Comparison of ENCODE assay signal across 11 cellular contexts in genomic region chr12:8027856-8028255, GRCh38. TPM values are rescaled to one million over a fixed set of nuclear protein-coding genes. Genes with fewer than 3 reads are reported as not detected.
DNase-seq lines count a peak whose midpoint lies in the region; ATAC-seq, FAIRE-seq and TF ChIP-seq lines count a peak whose summit lies in the region.
"Had no signal": no experiment of that assay in that cellular context is flagged by ENCODE, and none has a peak within 500 bp of the region (broad histone marks: within the 10 kb centered on the region; RNA-seq: fewer than 3 reads in every experiment).

No MANE protein-coding gene starts in this region.

- no TSS peak for BruUV-seq in HepG2 (replicated peaks; lab: Mats Ljungman, UMichigan)

- TF ChIP-seq EP300 in HepG2 (IDR thresholded peaks at IDR 0.05; ENCODE audit: low read depth in 2 of 2, low read length in 2 of 2), result no peak
- no peak for TF ChIP-seq EP300 in HepG2 (CRISPR knock-in tag; IDR thresholded peaks at IDR 0.05; ENCODE audit: borderline replicate concordance)

- H3K27ac Mint-ChIP-seq in activated CD8-positive, alpha-beta T cell treated with anti-CD3 and anti-CD28 coated beads for 36 hours, result peak overlapping the region; percentile 98
- H3K27ac Mint-ChIP-seq in memory B cell, result peak overlapping the region; percentile 100

- H3K9ac ChIP-seq in HepG2 (ENCODE audit: insufficient read depth, low read depth, low read length), result 0 out of 2 replicates have a peak overlapping the region, but pooled peaks have one; percentile 70

- no peaks in the 10 kb centered on the region for H3K9me3 Mint-ChIP-seq in activated CD8-positive, alpha-beta T cell treated with anti-CD3 and anti-CD28 coated beads for 36 hours
- H3K9me3 Mint-ChIP-seq in memory B cell, result no peaks in the 10 kb centered on the region

- 52% methylated on average over 5 of the region's 5 CpGs for WGBS in HepG2 (ENCODE audit: low lambda C conversion rate)
- 80% methylated on average over 5 of the region's 5 CpGs for WGBS in right lobe of liver (ENCODE audit: insufficient coverage, low coverage, low lambda C conversion rate, missing lambda C conversion rate)

- H3K36me3 ChIP-seq in HepG2 (replicated peaks in 1 of 2; ENCODE audit: control insufficient read depth in 1 of 2, insufficient read depth in 2 of 2, low read length in 2 of 2) (no peaks in the 10 kb centered on the region), right lobe of liver (no peaks in the 10 kb centered on the region)

- peak overlapping the region; percentile 75 for H3K4me2 ChIP-seq in HepG2 (ENCODE audit: low read depth, low read length)

- no peak overlapping the region for H3K27ac ChIP-seq in HepG2 (ENCODE audit: extremely low read length, insufficient read depth, low read length)
- H3K27ac ChIP-seq in right lobe of liver, result no peak overlapping the region

- intact Hi-C loops in HepG2 (cut with micrococcal nuclease; ENCODE audit: unreplicated experiment) (no loop called here), right lobe of liver (cut with DNase I) (no loop called here)
- intact Hi-C loops in activated CD8-positive, alpha-beta T cell treated with anti-CD3 and anti-CD28 coated beads for 36 hours (cut with micrococcal nuclease), result no loop called here

- DNase-seq in HepG2 (ENCODE audit: low spot score), result no peak
- no peak for DNase-seq in right lobe of liver
- DNase-seq in activated CD8-positive, alpha-beta T cell treated with anti-CD3 and anti-CD28 coated beads for 36 hours, result no peak
- no peak for DNase-seq in memory B cell (ENCODE audit: low spot score in 2 of 2)
- DNase-seq in ecto neural progenitor cell (ENCODE audit: low spot score), result no peak
- DNase-seq in NCI-H748 (lab: John Stamatoyannopoulos, UW; ENCODE audit: unreplicated experiment), result no peak
- DNase-seq: GOT3, kidney glomerular epithelial cell had no signal

- TF ChIP-seq POLR2A in HepG2 (IDR thresholded peaks at IDR 0.05; ENCODE audit: insufficient read depth in 1 of 2, low read depth in 2 of 2, low read length in 2 of 2) (no peak), right lobe of liver (IDR thresholded peaks at IDR 0.05) (no peak)

- peak overlapping the region; percentile 86 for H3K4me3 Mint-ChIP-seq in activated CD8-positive, alpha-beta T cell treated with anti-CD3 and anti-CD28 coated beads for 36 hours
- peak overlapping the region; percentile 58 for H3K4me3 Mint-ChIP-seq in memory B cell

- no peak for TF ChIP-seq RAD21 in HepG2 (CRISPR knock-in tag; IDR thresholded peaks at IDR 0.05)

- H4K20me1 ChIP-seq in HepG2 (ENCODE audit: insufficient read depth, low read length), result no peaks in the 10 kb centered on the region

- FAIRE-seq in HepG2 (lab: Jason Lieb, UNC), result no peak

- peaks cover 15% of the 10 kb centered on the region for H3K4me1 Mint-ChIP-seq in activated CD8-positive, alpha-beta T cell treated with anti-CD3 and anti-CD28 coated beads for 36 hours (ENCODE audit: low read depth)
- H3K4me1 Mint-ChIP-seq in memory B cell, result peaks cover 5% of the 10 kb centered on the region

- in situ Hi-C loops in HepG2 (cut with HindIII; ENCODE audit: extremely low pct_ligation_motif_present, low pct_unique_long_range_greater_than_20kb), result no loop called here

- H3K9me3 ChIP-seq in HepG2 (ENCODE audit: low read length) (no peaks in the 10 kb centered on the region), right lobe of liver (no peaks in the 10 kb centered on the region)

- peak overlapping the region; percentile 61 for H2AFZ ChIP-seq in HepG2 (ENCODE audit: low read length)

- H3K27me3 ChIP-seq in HepG2 (ENCODE audit: control insufficient read depth in 1 of 2, insufficient read depth in 2 of 2, low read length in 2 of 2) (no peaks in the 10 kb centered on the region; a peak in 1 of 5 replicates), right lobe of liver (no peaks in the 10 kb centered on the region)

- ATAC-seq in HepG2 (no peak), right lobe of liver (no peak), memory B cell (ENCODE audit: low read depth) (no peak), HG03175 (IDR thresholded peaks at IDR 0.05; ENCODE audit: unreplicated experiment) (no peak), HG03025 (IDR thresholded peaks at IDR 0.05; ENCODE audit: low FRiP score, unreplicated experiment) (no peak)
- no peak for ATAC-seq in activated CD8-positive, alpha-beta T cell treated with anti-CD3 and anti-CD28 coated beads for 36 hours
- ATAC-seq: esophagus mucosa had no signal

- TF ChIP-seq CTCF in HepG2 (CRISPR knock-in tag; IDR thresholded peaks at IDR 0.05) (no peak), right lobe of liver (IDR thresholded peaks at IDR 0.05) (no peak)
- no peak for TF ChIP-seq CTCF in activated CD8-positive, alpha-beta T cell treated with anti-CD3 and anti-CD28 coated beads for 36 hours (IDR thresholded peaks at IDR 0.05)

- H3K4me3 ChIP-seq in HepG2 (replicated peaks in 1 of 3; ENCODE audit: insufficient read depth in 1 of 3, low read depth in 2 of 3, low read length in 3 of 3) (peak overlapping the region; percentile 56 to 72 (median 56); a peak in 4 of 6 replicates), right lobe of liver (peak overlapping the region in 1 of 3 donors; percentile 74)

- H3K4me1 ChIP-seq in HepG2 (ENCODE audit: insufficient read depth, low read length) (peaks cover 24% of the 10 kb centered on the region), right lobe of liver (peaks cover 0 to 4% (median 0%) of the 10 kb centered on the region in 4 donors)

- POLR2A ChIA-PET in HepG2 (lab: Yijun Ruan, JAX), result interaction anchor here (1.3 kb wide), 1 partner anchor 95 kb away, joined by 3 read pairs; no protein-coding TSS in a partner anchor
- POLR2A ChIA-PET in activated CD8-positive, alpha-beta T cell treated with anti-CD3 and anti-CD28 coated beads for 36 hours (lab: Charles Lee), result interaction anchor here (0.6 to 1.8 kb wide), 5 partner anchors 8 to 53 kb away, joined by 3 to 6 read pairs (median 3); no protein-coding TSS in a partner anchor

- no peaks in the 10 kb centered on the region for H3K27me3 Mint-ChIP-seq in activated CD8-positive, alpha-beta T cell treated with anti-CD3 and anti-CD28 coated beads for 36 hours
- H3K27me3 Mint-ChIP-seq in memory B cell, result no peaks in the 10 kb centered on the region

- CTCF ChIA-PET in HepG2 (lab: Yijun Ruan, JAX; ENCODE audit: low intra/inter-chr PET ratio, low total read pairs), result no interaction called here
- CTCF ChIA-PET in activated CD8-positive, alpha-beta T cell treated with anti-CD3 and anti-CD28 coated beads for 36 hours (lab: Charles Lee), result interaction anchor here (0.6 to 2.3 kb wide), 8 partner anchors 8 to 95 kb away, joined by 3 to 8 read pairs (median 3); partner anchors contain the start of gene C3AR1

- peaks cover 3% of the 10 kb centered on the region for H3K36me3 Mint-ChIP-seq in activated CD8-positive, alpha-beta T cell treated with anti-CD3 and anti-CD28 coated beads for 36 hours (ENCODE audit: low read depth)
- H3K36me3 Mint-ChIP-seq in memory B cell, result peaks cover 1% of the 10 kb centered on the region

- H3K79me2 ChIP-seq in HepG2 (ENCODE audit: insufficient read depth, low read length), result no peaks in the 10 kb centered on the region

RNA-seq across cellular contexts. Expression of gene FOXJ2, which starts 4.7 kb away (rescaled TPM):
- 2.2 and 3.0 TPM in 2 replicates for total RNA-seq in HepG2 (2016; rRNA removed; fragmentation: Illumina TruSeq; extraction: Trizol)
- 0.40 and 0.79 TPM in 2 replicates for total RNA-seq in HepG2 (2016; cell fraction: cytosol; rRNA removed; fragmentation: Illumina TruSeq; extraction: Trizol; ENCODE audit: low read depth)
- 1.9 and 2.6 TPM in 2 replicates for total RNA-seq in HepG2 (2016; cell fraction: insoluble cytoplasmic fraction; rRNA removed; fragmentation: Illumina TruSeq; extraction: Trizol)
- 1.6 and 1.8 TPM in 2 replicates for total RNA-seq in HepG2 (2016; cell fraction: membrane; rRNA removed; fragmentation: Illumina TruSeq; extraction: Trizol)
- 3.4 and 3.8 TPM in 2 replicates for total RNA-seq in HepG2 (2016; cell fraction: nucleus; rRNA removed; fragmentation: Illumina TruSeq; extraction: Trizol)
- 2.4 and 2.9 TPM in 2 replicates for polyA plus RNA-seq in HepG2 (2011; rRNA removed)
- polyA plus RNA-seq in HepG2 (2011; cell fraction: cytosol; rRNA removed), result 1.2 and 1.3 TPM in 2 replicates
- polyA plus RNA-seq in HepG2 (2011; cell fraction: nucleus; rRNA removed), result 4.7 and 5.1 TPM in 2 replicates
- polyA plus RNA-seq in HepG2 (2012), result 2.9 and 4.3 TPM in 2 replicates
- 0.14 and 0.19 TPM in 2 replicates for polyA plus RNA-seq in HepG2 (2016; cell fraction: cytosol; fragmentation: Illumina TruSeq; extraction: Trizol; ENCODE audit: low read depth)
- polyA plus RNA-seq in HepG2 (2016; cell fraction: insoluble cytoplasmic fraction; fragmentation: Illumina TruSeq; extraction: Trizol; ENCODE audit: low read depth), result 2.9 and 3.1 TPM in 2 replicates
- 0.69 and 0.73 TPM in 2 replicates for polyA plus RNA-seq in HepG2 (2016; cell fraction: membrane; fragmentation: Illumina TruSeq; extraction: Trizol; ENCODE audit: low read depth)
- 6.6 and 7.8 TPM in 2 replicates for polyA plus RNA-seq in HepG2 (2016; cell fraction: nucleus; fragmentation: Illumina TruSeq; extraction: Trizol; ENCODE audit: insufficient read depth, low read depth)
- 4.0 and 8.3 TPM in 2 replicates for polyA minus RNA-seq in HepG2 (2011; rRNA and poly(A)+ RNA removed; ENCODE audit: low replicate concordance)
- polyA minus RNA-seq in HepG2 (2011; cell fraction: cytosol; rRNA and poly(A)+ RNA removed), result 1.7 and 1.9 TPM in 2 replicates
- 2.8 and 3.6 TPM in 2 replicates for polyA minus RNA-seq in HepG2 (2011; cell fraction: nucleus; rRNA and poly(A)+ RNA removed)
- 1 to 10 TPM; 4.4 to 5.7 (median 4.8) TPM for total RNA-seq in right lobe of liver
- 10 to 100 TPM; 11.1 to 12.8 TPM for total RNA-seq in activated CD8-positive, alpha-beta T cell treated with anti-CD3 and anti-CD28 coated beads for 36 hours

RNA-seq across cellular contexts. Expression of gene C3AR1, which starts 38.3 kb away (rescaled TPM):
- not detected in 2 replicates for total RNA-seq in HepG2 (2016; rRNA removed; fragmentation: Illumina TruSeq; extraction: Trizol)
- not detected in 2 replicates for total RNA-seq in HepG2 (2016; cell fraction: cytosol; rRNA removed; fragmentation: Illumina TruSeq; extraction: Trizol; ENCODE audit: low read depth)
- total RNA-seq in HepG2 (2016; cell fraction: insoluble cytoplasmic fraction; rRNA removed; fragmentation: Illumina TruSeq; extraction: Trizol), result not detected in 2 replicates
- total RNA-seq in HepG2 (2016; cell fraction: membrane; rRNA removed; fragmentation: Illumina TruSeq; extraction: Trizol), result not detected in 2 replicates
- total RNA-seq in HepG2 (2016; cell fraction: nucleus; rRNA removed; fragmentation: Illumina TruSeq; extraction: Trizol), result not detected in 2 replicates
- polyA plus RNA-seq in HepG2 (2011; rRNA removed), result not detected in 2 replicates
- polyA plus RNA-seq in HepG2 (2011; cell fraction: cytosol; rRNA removed), result not detected in 2 replicates
- polyA plus RNA-seq in HepG2 (2011; cell fraction: nucleus; rRNA removed), result not detected in 2 replicates
- polyA plus RNA-seq in HepG2 (2012), result not detected in 2 replicates
- not detected in 2 replicates for polyA plus RNA-seq in HepG2 (2016; cell fraction: cytosol; fragmentation: Illumina TruSeq; extraction: Trizol; ENCODE audit: low read depth)
- not detected in 2 replicates for polyA plus RNA-seq in HepG2 (2016; cell fraction: insoluble cytoplasmic fraction; fragmentation: Illumina TruSeq; extraction: Trizol; ENCODE audit: low read depth)
- polyA plus RNA-seq in HepG2 (2016; cell fraction: membrane; fragmentation: Illumina TruSeq; extraction: Trizol; ENCODE audit: low read depth), result not detected in 2 replicates
- not detected in 2 replicates for polyA plus RNA-seq in HepG2 (2016; cell fraction: nucleus; fragmentation: Illumina TruSeq; extraction: Trizol; ENCODE audit: insufficient read depth, low read depth)
- polyA minus RNA-seq in HepG2 (2011; rRNA and poly(A)+ RNA removed; ENCODE audit: low replicate concordance), result not detected in 2 replicates
- not detected in 2 replicates for polyA minus RNA-seq in HepG2 (2011; cell fraction: cytosol; rRNA and poly(A)+ RNA removed)
- polyA minus RNA-seq in HepG2 (2011; cell fraction: nucleus; rRNA and poly(A)+ RNA removed), result not detected in 2 replicates
- total RNA-seq in right lobe of liver, result 10 to 100 TPM in 1 of 6 experiments, 1 to 10 TPM in 5; 2.0 to 11.9 (median 3.8) TPM
- total RNA-seq in activated CD8-positive, alpha-beta T cell treated with anti-CD3 and anti-CD28 coated beads for 36 hours, result 1 to 10 TPM; 1.1 to 1.4 TPM

RNA-seq across cellular contexts. Expression of gene NECAP1, which starts 54.2 kb away (rescaled TPM):
- total RNA-seq in HepG2 (2016; rRNA removed; fragmentation: Illumina TruSeq; extraction: Trizol) (28.4 and 33.8 TPM in 2 replicates), right lobe of liver (10 to 100 TPM; 12.9 to 32.1 (median 17.1) TPM)
- total RNA-seq in HepG2 (2016; cell fraction: cytosol; rRNA removed; fragmentation: Illumina TruSeq; extraction: Trizol; ENCODE audit: low read depth), result 3.8 and 4.0 TPM in 2 replicates
- 28.8 and 35.2 TPM in 2 replicates for total RNA-seq in HepG2 (2016; cell fraction: insoluble cytoplasmic fraction; rRNA removed; fragmentation: Illumina TruSeq; extraction: Trizol)
- total RNA-seq in HepG2 (2016; cell fraction: membrane; rRNA removed; fragmentation: Illumina TruSeq; extraction: Trizol), result 10.9 and 13.5 TPM in 2 replicates
- total RNA-seq in HepG2 (2016; cell fraction: nucleus; rRNA removed; fragmentation: Illumina TruSeq; extraction: Trizol), result 19.3 and 24.6 TPM in 2 replicates
- polyA plus RNA-seq in HepG2 (2011; rRNA removed), result 17.7 and 24.4 TPM in 2 replicates
- 23.1 and 25.7 TPM in 2 replicates for polyA plus RNA-seq in HepG2 (2011; cell fraction: cytosol; rRNA removed)
- polyA plus RNA-seq in HepG2 (2011; cell fraction: nucleus; rRNA removed), result 23.3 and 25.9 TPM in 2 replicates
- 13.2 and 15.4 TPM in 2 replicates for polyA plus RNA-seq in HepG2 (2012)
- 1.1 and 1.3 TPM in 2 replicates for polyA plus RNA-seq in HepG2 (2016; cell fraction: cytosol; fragmentation: Illumina TruSeq; extraction: Trizol; ENCODE audit: low read depth)
- 29.8 and 32.2 TPM in 2 replicates for polyA plus RNA-seq in HepG2 (2016; cell fraction: insoluble cytoplasmic fraction; fragmentation: Illumina TruSeq; extraction: Trizol; ENCODE audit: low read depth)
- 3.2 and 4.2 TPM in 2 replicates for polyA plus RNA-seq in HepG2 (2016; cell fraction: membrane; fragmentation: Illumina TruSeq; extraction: Trizol; ENCODE audit: low read depth)
- polyA plus RNA-seq in HepG2 (2016; cell fraction: nucleus; fragmentation: Illumina TruSeq; extraction: Trizol; ENCODE audit: insufficient read depth, low read depth), result 25.5 and 30.5 TPM in 2 replicates
- polyA minus RNA-seq in HepG2 (2011; rRNA and poly(A)+ RNA removed; ENCODE audit: low replicate concordance), result 23.1 and 37.5 TPM in 2 replicates
- polyA minus RNA-seq in HepG2 (2011; cell fraction: cytosol; rRNA and poly(A)+ RNA removed), result 20.2 and 23.5 TPM in 2 replicates
- polyA minus RNA-seq in HepG2 (2011; cell fraction: nucleus; rRNA and poly(A)+ RNA removed), result 20.9 and 33.4 TPM in 2 replicates
- 10 to 100 TPM; 26.7 to 29.6 TPM for total RNA-seq in activated CD8-positive, alpha-beta T cell treated with anti-CD3 and anti-CD28 coated beads for 36 hours
